23 cellular contexts compared by ENCODE assay signal in the genomic region with DNA sequence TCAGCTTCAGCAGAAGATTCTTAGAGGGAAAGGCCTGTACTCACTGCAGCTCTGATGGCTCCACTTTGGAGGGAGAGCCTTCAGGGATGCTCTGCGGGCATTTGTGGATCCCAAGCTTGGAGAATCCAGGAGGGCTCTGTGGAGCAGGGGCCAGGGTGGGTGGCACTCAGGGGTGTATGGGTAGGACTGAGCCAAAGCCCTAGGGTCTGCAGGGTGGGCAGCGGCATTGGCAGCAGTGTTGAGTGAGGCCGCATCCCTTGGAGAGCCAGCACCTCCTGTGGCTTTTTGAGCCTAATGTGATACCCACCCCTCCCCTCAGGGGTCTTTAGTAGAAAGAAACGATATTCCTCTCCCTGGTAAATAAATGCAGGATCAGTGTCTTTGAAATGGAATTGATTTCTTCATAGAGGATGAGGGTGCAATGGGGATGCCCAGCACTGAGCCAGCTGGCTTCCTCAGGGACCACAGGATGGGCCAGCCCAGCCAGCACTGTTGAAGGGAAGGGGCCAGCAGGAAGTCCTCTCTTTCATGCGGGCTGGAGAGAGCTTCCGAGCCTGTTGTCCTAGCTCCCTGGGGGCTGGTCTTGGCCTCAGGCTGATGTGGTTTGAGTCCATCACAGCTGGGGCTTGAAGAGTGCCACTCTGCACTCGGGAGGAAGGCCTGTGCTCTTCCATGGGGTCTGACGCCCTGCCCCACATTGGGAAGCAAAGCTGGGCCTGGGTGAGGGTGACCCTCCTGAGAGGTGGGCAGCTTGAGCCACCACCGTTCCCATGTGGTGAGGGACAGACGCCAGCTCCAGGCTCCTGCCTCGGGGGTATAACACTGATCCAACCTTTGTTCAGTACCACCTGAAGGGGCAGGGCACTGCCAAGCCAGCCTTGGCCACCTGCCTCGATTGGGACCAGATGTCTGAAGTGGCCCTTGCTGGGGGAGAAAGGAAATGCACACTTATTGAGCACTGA. TPM values are rescaled to one million over a fixed set of nuclear protein-coding genes. Genes with fewer than 3 reads are reported as not detected.
DNase-seq lines count a peak whose midpoint lies in the region; ATAC-seq and TF ChIP-seq lines count a peak whose summit lies in the region.
"Had no signal": no experiment of that assay in that cellular context is flagged by ENCODE, and none has a peak within 500 bp of the region (broad histone marks: within the 10 kb centered on the region; RNA-seq: fewer than 3 reads in every experiment).

No MANE protein-coding gene starts in this region.

- H3K27me3 ChIP-seq in right atrium auricular region, result no peaks in the 10 kb centered on the region
- H3K27me3 ChIP-seq in aorta (ENCODE audit: control insufficient read depth in 1 of 2, insufficient read depth in 2 of 2, low read length in 1 of 2), result no peaks in the 10 kb centered on the region
- H3K27me3 ChIP-seq: hepatocyte, ovary had no signal

- H3K4me1 ChIP-seq in right atrium auricular region (peaks cover 0 to 10% of the 10 kb centered on the region in 2 donors), aorta (ENCODE audit: control insufficient read depth in 1 of 2, insufficient read depth in 2 of 2, low read length in 2 of 2) (no peaks in the 10 kb centered on the region), mucosa of descending colon (ENCODE audit: low read depth) (no peaks in the 10 kb centered on the region)

- no peak overlapping the region for H3K27ac ChIP-seq in right atrium auricular region
- H3K27ac ChIP-seq in aorta (ENCODE audit: low read depth in 1 of 2, low read length in 2 of 2), result no peak overlapping the region
- H3K27ac ChIP-seq: epithelial cell of prostate, hepatocyte, ovary, RWPE1 had no signal

- 77 to 82% methylated on average over 11 to 12 of the region's 12 CpGs for WGBS in aorta, 2 donors

- H3K9me3 ChIP-seq in right atrium auricular region (no peaks in the 10 kb centered on the region), aorta (ENCODE audit: control insufficient read depth, low read length) (no peaks in the 10 kb centered on the region), mucosa of descending colon (no peaks in the 10 kb centered on the region)
- H3K9me3 ChIP-seq: ovary had no signal

- peaks cover 7% of the 10 kb centered on the region for H3K4me1 Mint-ChIP-seq in chondrocyte (ENCODE audit: low read depth)
- no peaks in the 10 kb centered on the region for H3K4me1 Mint-ChIP-seq in osteocyte (ENCODE audit: unreplicated experiment)
- H3K4me1 Mint-ChIP-seq: CD4-positive, alpha-beta memory T cell had no signal

- H3K27ac Mint-ChIP-seq in chondrocyte (ENCODE audit: unreplicated experiment) (no peak overlapping the region), osteocyte (ENCODE audit: unreplicated experiment) (no peak overlapping the region)
- H3K27ac Mint-ChIP-seq: CD4-positive, alpha-beta memory T cell; dendritic cell treated with granulocyte-macrophage colony-stimulating factor and Interleukin-4, amounts not matched to agents 40 ng/mL and 50 ng/mL, for 4 days; GM23338 had no signal

- intact Hi-C loops in left cardiac atrium (cut with DNase I) (no loop called here), aorta (cut with DNase I) (no loop called here), mucosa of descending colon (cut with DNase I, micrococcal nuclease) (no loop called here)

- no peak overlapping the region for H3K4me3 ChIP-seq in right atrium auricular region
- no peak overlapping the region for H3K4me3 ChIP-seq in aorta (ENCODE audit: low read length in 2 of 2)
- H3K4me3 ChIP-seq in mucosa of descending colon, result no peak overlapping the region
- H3K4me3 ChIP-seq: GM23338, hepatocyte, ovary had no signal

- peaks cover 27% of the 10 kb centered on the region for H3K27me3 Mint-ChIP-seq in chondrocyte (ENCODE audit: low read depth)
- peaks cover 16% of the 10 kb centered on the region for H3K27me3 Mint-ChIP-seq in osteocyte (ENCODE audit: unreplicated experiment)
- H3K27me3 Mint-ChIP-seq: dendritic cell treated with granulocyte-macrophage colony-stimulating factor and Interleukin-4, amounts not matched to agents 40 ng/mL and 50 ng/mL, for 4 days had no signal

- H3K36me3 Mint-ChIP-seq in chondrocyte (ENCODE audit: low read depth) (peaks cover 1% of the 10 kb centered on the region), osteocyte (ENCODE audit: unreplicated experiment) (no peaks in the 10 kb centered on the region)
- H3K36me3 Mint-ChIP-seq: CD4-positive, alpha-beta memory T cell; naive B cell had no signal

- H3K36me3 ChIP-seq in right atrium auricular region (no peaks in the 10 kb centered on the region), aorta (ENCODE audit: control insufficient read depth in 1 of 2, insufficient read depth in 2 of 2, low read length in 1 of 2) (no peaks in the 10 kb centered on the region), mucosa of descending colon (ENCODE audit: low read depth) (no peaks in the 10 kb centered on the region)
- H3K36me3 ChIP-seq: ovary had no signal

- ATAC-seq in left cardiac atrium, result no peak
- ATAC-seq in aorta (ENCODE audit: low FRiP score), result no peak
- no peak for ATAC-seq in mucosa of descending colon
- ATAC-seq: GM23338 had no signal

- peak; percentile 26 for DNase-seq in right atrium auricular region (ENCODE audit: low spot score)
- no peak for DNase-seq in left cardiac atrium
- DNase-seq in chondrocyte (ENCODE audit: low spot score), result peak; percentile 63
- DNase-seq in osteocyte (ENCODE audit: extremely low spot score, unreplicated experiment), result peak; percentile 75
- peak; percentile 20 to 45 for DNase-seq in aorta
- no peak for DNase-seq in activated CD4-positive, alpha-beta T cell treated with anti-CD3 and anti-CD28 coated beads, Interleukin-2, amount 50 U/mL, for 48 hours
- no peak for DNase-seq in DMS153 (lab: John Stamatoyannopoulos, UW)
- no peak for DNase-seq in mucosa of descending colon
- DNase-seq: activated gamma-delta T cell treated with Interleukin-2 at 50 U/mL for 16 hours; CD4-positive, alpha-beta memory T cell; foreskin fibroblast; Kasumi-1; naive B cell; NCI-H1105; NCI-H2107; NCI-H524 had no signal

- no peak overlapping the region for H3K4me3 Mint-ChIP-seq in chondrocyte (ENCODE audit: unreplicated experiment)
- H3K4me3 Mint-ChIP-seq in osteocyte (ENCODE audit: unreplicated experiment), result no peak overlapping the region
- H3K4me3 Mint-ChIP-seq: CD4-positive, alpha-beta memory T cell; dendritic cell treated with granulocyte-macrophage colony-stimulating factor and Interleukin-4, amounts not matched to agents 40 ng/mL and 50 ng/mL, for 4 days; GM23338; naive B cell had no signal

- H3K9me3 Mint-ChIP-seq in chondrocyte (ENCODE audit: low read depth) (no peaks in the 10 kb centered on the region), osteocyte (ENCODE audit: unreplicated experiment) (no peaks in the 10 kb centered on the region)
- H3K9me3 Mint-ChIP-seq: CD4-positive, alpha-beta memory T cell; GM23338 had no signal

- TF ChIP-seq CTCF in right atrium auricular region (IDR thresholded peaks at IDR 0.05) (no peak), chondrocyte (IDR thresholded peaks at IDR 0.05) (no peak), osteocyte (IDR thresholded peaks at IDR 0.05) (no peak), mucosa of descending colon (IDR thresholded peaks at IDR 0.05) (no peak)

RNA-seq across cellular contexts. Expression of a gene that starts 49.5 kb away (rescaled TPM):
- total RNA-seq in right atrium auricular region, result under 1 TPM in 1 of 2 donors, not detected in 1; 0.12 TPM
- not detected for total RNA-seq in left cardiac atrium
- total RNA-seq in chondrocyte, result not detected in 3 replicates
- not detected in 2 replicates for total RNA-seq in osteocyte
- total RNA-seq in aorta, result not detected
- not detected for polyA plus RNA-seq in aorta
- total RNA-seq in mucosa of descending colon, result not detected
- total RNA-seq: bronchial epithelial cell; CD4-positive, alpha-beta memory T cell; GM23338 had no signal
- polyA plus RNA-seq: CD4-positive, alpha-beta memory T cell; GM23338; ovary had no signal

Comparison
In these comparisons a context has a peak if more than half of its experiments do, and no peak if none do; other contexts are left out.
1. DNase-seq: peak in right atrium auricular region (single experiment), chondrocyte (single experiment), osteocyte (single experiment) and aorta (2 of 2); none in left cardiac atrium (single experiment), activated CD4-positive, alpha-beta T cell treated with anti-CD3 and anti-CD28 coated beads, Interleukin-2, amount 50 U/mL, for 48 hours (0 of 2), DMS153 (single experiment) and mucosa of descending colon (0 of 3).